In the genomic region with DNA sequence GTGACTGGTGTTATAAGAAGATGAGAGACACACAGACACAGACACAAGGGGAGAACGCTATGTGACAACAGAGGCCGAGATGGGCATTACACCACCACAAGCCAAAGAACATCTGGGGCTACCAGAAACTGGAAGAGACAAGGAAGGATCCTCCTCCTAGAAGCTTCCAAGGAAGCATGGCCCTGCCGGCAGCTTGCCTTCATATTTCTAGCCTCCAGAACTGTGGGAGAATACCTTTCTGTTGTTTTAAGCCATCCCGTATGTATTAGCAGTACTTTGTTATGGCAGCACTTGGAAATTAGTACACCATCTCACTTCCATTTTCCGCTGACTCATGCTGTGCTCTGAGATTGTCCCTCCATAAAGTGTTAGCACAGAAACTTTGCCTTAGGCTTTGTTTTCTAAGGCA, we compare ENCODE assay signal across 1 cellular context.
A peak's percentile ranks its signal among the peaks of the same experiment; 100 is the strongest.
TF ChIP-seq lines count a peak whose summit lies in the region.

No MANE protein-coding gene starts in this region.

TF ChIP-seq in K562, 482 proteins besides CTCF, POLR2A, EP300 and RAD21 (continued from another document and continues in another):
- TF ChIP-seq, protein P1, sequence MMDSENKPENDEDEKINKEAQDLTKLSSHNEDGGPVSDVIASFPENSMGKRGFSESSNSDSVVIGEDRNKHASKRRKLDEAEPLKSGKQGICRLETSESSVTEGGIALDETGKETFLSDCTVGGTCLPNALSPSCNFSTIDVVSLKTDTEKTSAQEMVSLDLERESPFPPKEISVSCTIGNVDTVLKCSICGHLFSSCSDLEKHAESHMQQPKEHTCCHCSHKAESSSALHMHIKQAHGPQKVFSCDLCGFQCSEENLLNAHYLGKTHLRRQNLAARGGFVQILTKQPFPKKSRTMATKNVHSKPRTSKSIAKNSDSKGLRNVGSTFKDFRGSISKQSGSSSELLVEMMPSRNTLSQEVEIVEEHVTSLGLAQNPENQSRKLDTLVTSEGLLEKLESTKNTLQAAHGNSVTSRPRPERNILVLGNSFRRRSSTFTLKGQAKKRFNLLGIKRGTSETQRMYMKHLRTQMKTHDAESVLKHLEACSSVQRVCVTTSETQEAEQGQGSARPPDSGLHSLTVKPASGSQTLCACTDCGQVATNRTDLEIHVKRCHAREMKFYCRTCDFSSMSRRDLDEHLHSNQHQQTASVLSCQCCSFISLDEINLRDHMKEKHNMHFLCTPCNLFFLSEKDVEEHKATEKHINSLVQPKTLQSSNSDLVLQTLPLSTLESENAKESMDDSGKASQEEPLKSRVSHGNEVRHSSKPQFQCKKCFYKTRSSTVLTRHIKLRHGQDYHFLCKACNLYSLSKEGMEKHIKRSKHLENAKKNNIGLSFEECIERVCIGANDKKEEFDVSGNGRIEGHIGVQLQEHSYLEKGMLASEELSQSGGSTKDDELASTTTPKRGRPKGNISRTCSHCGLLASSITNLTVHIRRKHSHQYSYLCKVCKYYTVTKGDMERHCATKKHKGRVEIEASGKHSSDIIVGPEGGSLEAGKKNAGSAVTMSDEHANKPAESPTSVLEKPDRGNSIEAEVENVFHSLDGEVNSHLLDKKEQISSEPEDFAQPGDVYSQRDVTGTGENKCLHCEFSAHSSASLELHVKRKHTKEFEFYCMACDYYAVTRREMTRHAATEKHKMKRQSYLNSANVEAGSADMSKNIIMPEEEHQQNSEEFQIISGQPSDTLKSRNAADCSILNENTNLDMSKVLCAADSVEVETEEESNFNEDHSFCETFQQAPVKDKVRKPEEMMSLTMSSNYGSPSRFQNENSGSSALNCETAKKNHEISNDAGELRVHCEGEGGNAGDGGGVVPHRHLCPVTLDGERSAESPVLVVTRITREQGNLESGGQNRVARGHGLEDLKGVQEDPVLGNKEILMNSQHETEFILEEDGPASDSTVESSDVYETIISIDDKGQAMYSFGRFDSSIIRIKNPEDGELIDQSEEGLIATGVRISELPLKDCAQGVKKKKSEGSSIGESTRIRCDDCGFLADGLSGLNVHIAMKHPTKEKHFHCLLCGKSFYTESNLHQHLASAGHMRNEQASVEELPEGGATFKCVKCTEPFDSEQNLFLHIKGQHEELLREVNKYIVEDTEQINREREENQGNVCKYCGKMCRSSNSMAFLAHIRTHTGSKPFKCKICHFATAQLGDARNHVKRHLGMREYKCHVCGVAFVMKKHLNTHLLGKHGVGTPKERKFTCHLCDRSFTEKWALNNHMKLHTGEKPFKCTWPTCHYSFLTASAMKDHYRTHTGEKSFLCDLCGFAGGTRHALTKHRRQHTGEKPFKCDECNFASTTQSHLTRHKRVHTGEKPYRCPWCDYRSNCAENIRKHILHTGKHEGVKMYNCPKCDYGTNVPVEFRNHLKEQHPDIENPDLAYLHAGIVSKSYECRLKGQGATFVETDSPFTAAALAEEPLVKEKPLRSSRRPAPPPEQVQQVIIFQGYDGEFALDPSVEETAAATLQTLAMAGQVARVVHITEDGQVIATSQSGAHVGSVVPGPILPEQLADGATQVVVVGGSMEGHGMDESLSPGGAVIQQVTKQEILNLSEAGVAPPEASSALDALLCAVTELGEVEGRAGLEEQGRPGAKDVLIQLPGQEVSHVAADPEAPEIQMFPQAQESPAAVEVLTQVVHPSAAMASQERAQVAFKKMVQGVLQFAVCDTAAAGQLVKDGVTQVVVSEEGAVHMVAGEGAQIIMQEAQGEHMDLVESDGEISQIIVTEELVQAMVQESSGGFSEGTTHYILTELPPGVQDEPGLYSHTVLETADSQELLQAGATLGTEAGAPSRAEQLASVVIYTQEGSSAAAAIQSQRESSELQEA (IDR thresholded peaks at IDR 0.05; ENCODE audit: low read depth), result no peak
- TF ChIP-seq, protein P2, sequence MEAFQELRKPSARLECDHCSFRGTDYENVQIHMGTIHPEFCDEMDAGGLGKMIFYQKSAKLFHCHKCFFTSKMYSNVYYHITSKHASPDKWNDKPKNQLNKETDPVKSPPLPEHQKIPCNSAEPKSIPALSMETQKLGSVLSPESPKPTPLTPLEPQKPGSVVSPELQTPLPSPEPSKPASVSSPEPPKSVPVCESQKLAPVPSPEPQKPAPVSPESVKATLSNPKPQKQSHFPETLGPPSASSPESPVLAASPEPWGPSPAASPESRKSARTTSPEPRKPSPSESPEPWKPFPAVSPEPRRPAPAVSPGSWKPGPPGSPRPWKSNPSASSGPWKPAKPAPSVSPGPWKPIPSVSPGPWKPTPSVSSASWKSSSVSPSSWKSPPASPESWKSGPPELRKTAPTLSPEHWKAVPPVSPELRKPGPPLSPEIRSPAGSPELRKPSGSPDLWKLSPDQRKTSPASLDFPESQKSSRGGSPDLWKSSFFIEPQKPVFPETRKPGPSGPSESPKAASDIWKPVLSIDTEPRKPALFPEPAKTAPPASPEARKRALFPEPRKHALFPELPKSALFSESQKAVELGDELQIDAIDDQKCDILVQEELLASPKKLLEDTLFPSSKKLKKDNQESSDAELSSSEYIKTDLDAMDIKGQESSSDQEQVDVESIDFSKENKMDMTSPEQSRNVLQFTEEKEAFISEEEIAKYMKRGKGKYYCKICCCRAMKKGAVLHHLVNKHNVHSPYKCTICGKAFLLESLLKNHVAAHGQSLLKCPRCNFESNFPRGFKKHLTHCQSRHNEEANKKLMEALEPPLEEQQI (IDR thresholded peaks at IDR 0.05), result 0 out of 2 replicates have a peak, but pooled peaks have one; percentile 29
- TF ChIP-seq, protein P3, sequence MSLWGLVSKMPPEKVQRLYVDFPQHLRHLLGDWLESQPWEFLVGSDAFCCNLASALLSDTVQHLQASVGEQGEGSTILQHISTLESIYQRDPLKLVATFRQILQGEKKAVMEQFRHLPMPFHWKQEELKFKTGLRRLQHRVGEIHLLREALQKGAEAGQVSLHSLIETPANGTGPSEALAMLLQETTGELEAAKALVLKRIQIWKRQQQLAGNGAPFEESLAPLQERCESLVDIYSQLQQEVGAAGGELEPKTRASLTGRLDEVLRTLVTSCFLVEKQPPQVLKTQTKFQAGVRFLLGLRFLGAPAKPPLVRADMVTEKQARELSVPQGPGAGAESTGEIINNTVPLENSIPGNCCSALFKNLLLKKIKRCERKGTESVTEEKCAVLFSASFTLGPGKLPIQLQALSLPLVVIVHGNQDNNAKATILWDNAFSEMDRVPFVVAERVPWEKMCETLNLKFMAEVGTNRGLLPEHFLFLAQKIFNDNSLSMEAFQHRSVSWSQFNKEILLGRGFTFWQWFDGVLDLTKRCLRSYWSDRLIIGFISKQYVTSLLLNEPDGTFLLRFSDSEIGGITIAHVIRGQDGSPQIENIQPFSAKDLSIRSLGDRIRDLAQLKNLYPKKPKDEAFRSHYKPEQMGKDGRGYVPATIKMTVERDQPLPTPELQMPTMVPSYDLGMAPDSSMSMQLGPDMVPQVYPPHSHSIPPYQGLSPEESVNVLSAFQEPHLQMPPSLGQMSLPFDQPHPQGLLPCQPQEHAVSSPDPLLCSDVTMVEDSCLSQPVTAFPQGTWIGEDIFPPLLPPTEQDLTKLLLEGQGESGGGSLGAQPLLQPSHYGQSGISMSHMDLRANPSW (CRISPR knock-in tag; IDR thresholded peaks at IDR 0.05), result 0 out of 2 replicates have a peak, but pooled peaks have one; percentile 55
- peak; percentile 38; the same call in 1 of the 2 replicates for TF ChIP-seq SMAD3 (CRISPR knock-in tag; conservative IDR thresholded peaks at IDR 0.05)
- no peak for TF ChIP-seq ZNF696 (CRISPR knock-in tag; conservative IDR thresholded peaks at IDR 0.05)
- TF ChIP-seq ILK (tag; IDR thresholded peaks at IDR 0.05; ENCODE audit: borderline replicate concordance, low read depth), result no peak
- TF ChIP-seq ZNF444 (CRISPR knock-in tag; IDR thresholded peaks at IDR 0.05), result no peak
- no peak for TF ChIP-seq HMGN3 (IDR thresholded peaks at IDR 0.05; ENCODE audit: borderline replicate concordance, extremely low read depth, insufficient read length, low read depth, low read length)
- TF ChIP-seq ZNF124 (CRISPR knock-in tag; IDR thresholded peaks at IDR 0.05), result no peak
- no peak for TF ChIP-seq MXI1 (IDR thresholded peaks at IDR 0.05; ENCODE audit: low read depth, low read length)
- TF ChIP-seq HOXB6 (CRISPR knock-in tag; IDR thresholded peaks at IDR 0.05; ENCODE audit: borderline replicate concordance), result no peak
- TF ChIP-seq ESRRA (IDR thresholded peaks at IDR 0.05; ENCODE audit: borderline replicate concordance, low read depth), result 0 out of 2 replicates have a peak, but pooled peaks have one; percentile 20
- TF ChIP-seq ZNF347 (CRISPR knock-in tag; IDR thresholded peaks at IDR 0.05; ENCODE audit: low read depth), result no peak
- TF ChIP-seq, protein P4, sequence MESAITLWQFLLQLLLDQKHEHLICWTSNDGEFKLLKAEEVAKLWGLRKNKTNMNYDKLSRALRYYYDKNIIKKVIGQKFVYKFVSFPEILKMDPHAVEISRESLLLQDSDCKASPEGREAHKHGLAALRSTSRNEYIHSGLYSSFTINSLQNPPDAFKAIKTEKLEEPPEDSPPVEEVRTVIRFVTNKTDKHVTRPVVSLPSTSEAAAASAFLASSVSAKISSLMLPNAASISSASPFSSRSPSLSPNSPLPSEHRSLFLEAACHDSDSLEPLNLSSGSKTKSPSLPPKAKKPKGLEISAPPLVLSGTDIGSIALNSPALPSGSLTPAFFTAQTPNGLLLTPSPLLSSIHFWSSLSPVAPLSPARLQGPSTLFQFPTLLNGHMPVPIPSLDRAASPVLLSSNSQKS (CRISPR knock-in tag; IDR thresholded peaks at IDR 0.05), result no peak
- TF ChIP-seq, protein P5, sequence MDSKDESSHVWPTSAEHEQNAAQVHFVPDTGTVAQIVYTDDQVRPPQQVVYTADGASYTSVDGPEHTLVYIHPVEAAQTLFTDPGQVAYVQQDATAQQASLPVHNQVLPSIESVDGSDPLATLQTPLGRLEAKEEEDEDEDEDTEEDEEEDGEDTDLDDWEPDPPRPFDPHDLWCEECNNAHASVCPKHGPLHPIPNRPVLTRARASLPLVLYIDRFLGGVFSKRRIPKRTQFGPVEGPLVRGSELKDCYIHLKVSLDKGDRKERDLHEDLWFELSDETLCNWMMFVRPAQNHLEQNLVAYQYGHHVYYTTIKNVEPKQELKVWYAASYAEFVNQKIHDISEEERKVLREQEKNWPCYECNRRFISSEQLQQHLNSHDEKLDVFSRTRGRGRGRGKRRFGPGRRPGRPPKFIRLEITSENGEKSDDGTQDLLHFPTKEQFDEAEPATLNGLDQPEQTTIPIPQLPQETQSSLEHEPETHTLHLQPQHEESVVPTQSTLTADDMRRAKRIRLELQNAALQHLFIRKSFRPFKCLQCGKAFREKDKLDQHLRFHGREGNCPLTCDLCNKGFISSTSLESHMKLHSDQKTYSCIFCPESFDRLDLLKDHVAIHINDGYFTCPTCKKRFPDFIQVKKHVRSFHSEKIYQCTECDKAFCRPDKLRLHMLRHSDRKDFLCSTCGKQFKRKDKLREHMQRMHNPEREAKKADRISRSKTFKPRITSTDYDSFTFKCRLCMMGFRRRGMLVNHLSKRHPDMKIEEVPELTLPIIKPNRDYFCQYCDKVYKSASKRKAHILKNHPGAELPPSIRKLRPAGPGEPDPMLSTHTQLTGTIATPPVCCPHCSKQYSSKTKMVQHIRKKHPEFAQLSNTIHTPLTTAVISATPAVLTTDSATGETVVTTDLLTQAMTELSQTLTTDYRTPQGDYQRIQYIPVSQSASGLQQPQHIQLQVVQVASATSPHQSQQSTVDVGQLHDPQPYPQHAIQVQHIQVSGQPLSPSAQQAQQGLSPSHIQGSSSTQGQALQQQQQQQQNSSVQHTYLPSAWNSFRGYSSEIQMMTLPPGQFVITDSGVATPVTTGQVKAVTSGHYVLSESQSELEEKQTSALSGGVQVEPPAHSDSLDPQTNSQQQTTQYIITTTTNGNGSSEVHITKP (IDR thresholded peaks at IDR 0.05; ENCODE audit: partially characterized antibody), result no peak
- TF ChIP-seq, protein P6, sequence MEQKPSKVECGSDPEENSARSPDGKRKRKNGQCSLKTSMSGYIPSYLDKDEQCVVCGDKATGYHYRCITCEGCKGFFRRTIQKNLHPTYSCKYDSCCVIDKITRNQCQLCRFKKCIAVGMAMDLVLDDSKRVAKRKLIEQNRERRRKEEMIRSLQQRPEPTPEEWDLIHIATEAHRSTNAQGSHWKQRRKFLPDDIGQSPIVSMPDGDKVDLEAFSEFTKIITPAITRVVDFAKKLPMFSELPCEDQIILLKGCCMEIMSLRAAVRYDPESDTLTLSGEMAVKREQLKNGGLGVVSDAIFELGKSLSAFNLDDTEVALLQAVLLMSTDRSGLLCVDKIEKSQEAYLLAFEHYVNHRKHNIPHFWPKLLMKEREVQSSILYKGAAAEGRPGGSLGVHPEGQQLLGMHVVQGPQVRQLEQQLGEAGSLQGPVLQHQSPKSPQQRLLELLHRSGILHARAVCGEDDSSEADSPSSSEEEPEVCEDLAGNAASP (IDR thresholded peaks at IDR 0.05), result no peak
- TF ChIP-seq ZC3H11A (IDR thresholded peaks at IDR 0.05; ENCODE audit: low read depth, low read length), result no peak
- TF ChIP-seq PCBP1 (IDR thresholded peaks at IDR 0.05; ENCODE audit: low read depth, low read length, poor library complexity, severe bottlenecking), result no peak
- no peak for TF ChIP-seq HNRNPK (IDR thresholded peaks at IDR 0.05; ENCODE audit: low read depth, low read length, poor library complexity, severe bottlenecking)
- TF ChIP-seq, protein P7, sequence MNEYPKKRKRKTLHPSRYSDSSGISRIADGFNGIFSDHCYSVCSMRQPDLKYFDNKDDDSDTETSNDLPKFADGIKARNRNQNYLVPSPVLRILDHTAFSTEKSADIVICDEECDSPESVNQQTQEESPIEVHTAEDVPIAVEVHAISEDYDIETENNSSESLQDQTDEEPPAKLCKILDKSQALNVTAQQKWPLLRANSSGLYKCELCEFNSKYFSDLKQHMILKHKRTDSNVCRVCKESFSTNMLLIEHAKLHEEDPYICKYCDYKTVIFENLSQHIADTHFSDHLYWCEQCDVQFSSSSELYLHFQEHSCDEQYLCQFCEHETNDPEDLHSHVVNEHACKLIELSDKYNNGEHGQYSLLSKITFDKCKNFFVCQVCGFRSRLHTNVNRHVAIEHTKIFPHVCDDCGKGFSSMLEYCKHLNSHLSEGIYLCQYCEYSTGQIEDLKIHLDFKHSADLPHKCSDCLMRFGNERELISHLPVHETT (CRISPR knock-in tag; conservative IDR thresholded peaks at IDR 0.05 in 1 of 2, IDR thresholded peaks at IDR 0.05 in 1 of 2), result 0 out of 4 replicates have a peak, but pooled peaks of 1 of the 2 experiments have one; percentile 30
- TF ChIP-seq, protein P8, sequence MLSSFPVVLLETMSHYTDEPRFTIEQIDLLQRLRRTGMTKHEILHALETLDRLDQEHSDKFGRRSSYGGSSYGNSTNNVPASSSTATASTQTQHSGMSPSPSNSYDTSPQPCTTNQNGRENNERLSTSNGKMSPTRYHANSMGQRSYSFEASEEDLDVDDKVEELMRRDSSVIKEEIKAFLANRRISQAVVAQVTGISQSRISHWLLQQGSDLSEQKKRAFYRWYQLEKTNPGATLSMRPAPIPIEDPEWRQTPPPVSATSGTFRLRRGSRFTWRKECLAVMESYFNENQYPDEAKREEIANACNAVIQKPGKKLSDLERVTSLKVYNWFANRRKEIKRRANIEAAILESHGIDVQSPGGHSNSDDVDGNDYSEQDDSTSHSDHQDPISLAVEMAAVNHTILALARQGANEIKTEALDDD (IDR thresholded peaks at IDR 0.05), result no peak
- no peak for TF ChIP-seq ZNF780A (CRISPR knock-in tag; IDR thresholded peaks at IDR 0.05)
- no peak for TF ChIP-seq RHOXF2B (CRISPR knock-in tag; conservative IDR thresholded peaks at IDR 0.05)
- TF ChIP-seq, protein P9, sequence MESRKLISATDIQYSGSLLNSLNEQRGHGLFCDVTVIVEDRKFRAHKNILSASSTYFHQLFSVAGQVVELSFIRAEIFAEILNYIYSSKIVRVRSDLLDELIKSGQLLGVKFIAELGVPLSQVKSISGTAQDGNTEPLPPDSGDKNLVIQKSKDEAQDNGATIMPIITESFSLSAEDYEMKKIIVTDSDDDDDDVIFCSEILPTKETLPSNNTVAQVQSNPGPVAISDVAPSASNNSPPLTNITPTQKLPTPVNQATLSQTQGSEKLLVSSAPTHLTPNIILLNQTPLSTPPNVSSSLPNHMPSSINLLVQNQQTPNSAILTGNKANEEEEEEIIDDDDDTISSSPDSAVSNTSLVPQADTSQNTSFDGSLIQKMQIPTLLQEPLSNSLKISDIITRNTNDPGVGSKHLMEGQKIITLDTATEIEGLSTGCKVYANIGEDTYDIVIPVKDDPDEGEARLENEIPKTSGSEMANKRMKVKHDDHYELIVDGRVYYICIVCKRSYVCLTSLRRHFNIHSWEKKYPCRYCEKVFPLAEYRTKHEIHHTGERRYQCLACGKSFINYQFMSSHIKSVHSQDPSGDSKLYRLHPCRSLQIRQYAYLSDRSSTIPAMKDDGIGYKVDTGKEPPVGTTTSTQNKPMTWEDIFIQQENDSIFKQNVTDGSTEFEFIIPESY (CRISPR knock-in tag; IDR thresholded peaks at IDR 0.05), result no peak
- peak; percentile 68 for TF ChIP-seq TRIM28 (IDR thresholded peaks at IDR 0.05)
